Comparison of ENCODE assay signal across 9 cellular contexts in the genomic region with DNA sequence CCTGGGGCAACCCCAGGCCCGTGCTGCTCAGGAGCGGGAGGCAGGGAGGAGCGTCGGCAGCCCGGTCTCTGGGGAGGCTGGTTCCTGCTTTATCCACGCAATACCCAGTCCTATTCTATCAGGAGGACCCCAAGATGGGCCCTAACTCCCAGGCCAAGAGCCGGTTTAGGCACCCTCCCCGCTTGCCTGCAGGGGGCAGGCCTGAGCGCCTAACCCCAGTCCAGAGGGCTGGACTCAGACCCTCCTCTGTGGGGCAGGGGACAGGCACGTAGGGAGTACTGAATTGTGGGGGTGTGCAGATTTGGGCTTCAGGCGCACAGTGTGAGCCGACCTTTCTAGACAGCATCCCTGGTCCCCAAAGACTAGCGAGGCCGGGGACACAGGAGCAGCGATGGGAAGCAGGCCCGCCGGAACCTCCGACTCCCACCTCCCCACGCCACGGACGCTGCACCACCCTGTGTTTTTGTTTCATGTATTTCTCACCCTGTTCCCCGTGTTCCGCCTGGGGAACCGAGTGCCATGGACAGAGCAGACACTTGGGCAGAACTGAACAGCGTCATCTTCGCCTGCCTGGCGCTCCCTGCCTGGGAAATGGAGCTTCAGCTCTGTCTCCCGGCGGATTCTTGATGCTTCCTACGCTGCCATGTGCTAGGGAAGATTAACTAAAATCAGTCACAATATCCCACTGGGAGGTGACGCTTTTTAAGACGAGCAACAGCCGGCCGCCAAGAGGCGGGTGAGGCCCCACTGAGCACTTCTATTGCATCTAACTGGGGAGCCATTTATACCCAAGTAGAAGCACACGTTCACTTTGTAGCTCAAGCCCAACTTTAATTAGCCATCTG. TPM values are rescaled to one million over a fixed set of nuclear protein-coding genes. Genes with fewer than 3 reads are reported as not detected.
DNase-seq lines count a peak whose midpoint lies in the region; ATAC-seq and TF ChIP-seq lines count a peak whose summit lies in the region.
"Had no signal": no experiment of that assay in that cellular context is flagged by ENCODE, and none has a peak within 500 bp of the region (broad histone marks: within the 10 kb centered on the region; RNA-seq: fewer than 3 reads in every experiment).

No MANE protein-coding gene starts in this region.

- no peak for DNase-seq in breast epithelium (ENCODE audit: low spot score in 2 of 2)
- no peak for DNase-seq in mesothelial cell of epicardium (ENCODE audit: low spot score in 2 of 2, unreplicated experiment in 2 of 2)
- DNase-seq in mesenteric fat pad (ENCODE audit: low spot score), result no peak
- DNase-seq in NCI-H526 treated with DMSO at 0.1 percent for 48 hours (lab: John Stamatoyannopoulos, UW), result no peak
- DNase-seq in activated T-helper 2 cell treated with anti-CD3 and anti-CD28 coated beads, Interferon-gamma antibody, Interleukin-2, Interleukin-4, amounts not matched to agents 10 μg/mL and 5 μg/mL and 100 μg/mL, durations not matched to agents 14 hours and 24 hours and 36 hours (ENCODE audit: low spot score), result no peak

- H3F3A ChIP-seq in DOHH2 (ENCODE audit: control insufficient read depth, insufficient read depth) (peaks cover 14% of the 10 kb centered on the region; the same call in 1 of the 2 replicates), Loucy (ENCODE audit: low read depth) (0 out of 2 replicates have a peak, but pooled peaks cover 3% of the 10 kb centered on the region)

- H3K9me3 ChIP-seq in DOHH2 (ENCODE audit: control insufficient read depth, insufficient read depth, low read length), result no peaks in the 10 kb centered on the region
- no peaks in the 10 kb centered on the region for H3K9me3 ChIP-seq in Loucy (ENCODE audit: insufficient read depth, low read depth, low read length)
- H3K9me3 ChIP-seq in breast epithelium, result no peaks in the 10 kb centered on the region

- H3K9me2 ChIP-seq in DOHH2 (replicated peaks; ENCODE audit: control insufficient read depth, low read length) (no peaks in the 10 kb centered on the region), Loucy (replicated peaks; ENCODE audit: low read depth, low read length) (no peaks in the 10 kb centered on the region)

- H3K4me1 Mint-ChIP-seq in mesothelial cell of epicardium, result peaks cover 11% of the 10 kb centered on the region
- peaks cover 32% of the 10 kb centered on the region for H3K4me1 Mint-ChIP-seq in activated T-helper 2 cell treated with anti-CD3 and anti-CD28 coated beads, Interferon-gamma antibody, Interleukin-2, Interleukin-4, amounts not matched to agents 10 μg/mL and 5 μg/mL and 100 μg/mL, durations not matched to agents 14 hours and 24 hours and 36 hours (ENCODE audit: low read depth)

- H3K4me1 ChIP-seq in DOHH2 (ENCODE audit: control insufficient read depth, low read length) (peaks cover 41% of the 10 kb centered on the region), Loucy (ENCODE audit: insufficient read depth, low read length, poor library complexity, severe bottlenecking) (peaks cover 85% of the 10 kb centered on the region), breast epithelium (peaks cover 0 to 5% of the 10 kb centered on the region in 2 donors)

- peaks cover 23% of the 10 kb centered on the region for H3K79me2 ChIP-seq in DOHH2 (ENCODE audit: control insufficient read depth, low read length)
- peaks cover 76% of the 10 kb centered on the region for H3K79me2 ChIP-seq in Loucy (ENCODE audit: insufficient read depth, low read length)

- H3K36me3 ChIP-seq in DOHH2 (ENCODE audit: control insufficient read depth, low read length) (peaks cover 41% of the 10 kb centered on the region), Loucy (ENCODE audit: insufficient read depth, low read length) (peaks cover 4% of the 10 kb centered on the region; the same call in 1 of the 2 replicates), breast epithelium (no peaks in the 10 kb centered on the region)

- no peaks in the 10 kb centered on the region for H3K27me3 Mint-ChIP-seq in mesothelial cell of epicardium (ENCODE audit: low read depth)
- H3K27me3 Mint-ChIP-seq in activated T-helper 2 cell treated with anti-CD3 and anti-CD28 coated beads, Interferon-gamma antibody, Interleukin-2, Interleukin-4, amounts not matched to agents 10 μg/mL and 5 μg/mL and 100 μg/mL, durations not matched to agents 14 hours and 24 hours and 36 hours (ENCODE audit: low read depth), result no peaks in the 10 kb centered on the region
- H3K27me3 Mint-ChIP-seq: IgD-negative memory B cell had no signal

- H3K4me3 Mint-ChIP-seq in mesothelial cell of epicardium, result no peak overlapping the region
- H3K4me3 Mint-ChIP-seq in activated T-helper 2 cell treated with anti-CD3 and anti-CD28 coated beads, Interferon-gamma antibody, Interleukin-2, Interleukin-4, amounts not matched to agents 10 μg/mL and 5 μg/mL and 100 μg/mL, durations not matched to agents 14 hours and 24 hours and 36 hours (ENCODE audit: low read depth), result no peak overlapping the region

- H3K9me3 Mint-ChIP-seq in mesothelial cell of epicardium, result no peaks in the 10 kb centered on the region
- no peaks in the 10 kb centered on the region for H3K9me3 Mint-ChIP-seq in activated T-helper 2 cell treated with anti-CD3 and anti-CD28 coated beads, Interferon-gamma antibody, Interleukin-2, Interleukin-4, amounts not matched to agents 10 μg/mL and 5 μg/mL and 100 μg/mL, durations not matched to agents 14 hours and 24 hours and 36 hours
- H3K9me3 Mint-ChIP-seq: IgD-negative memory B cell had no signal

- no peak for TF ChIP-seq POLR2A in breast epithelium (IDR thresholded peaks at IDR 0.05)

- TF ChIP-seq CTCF in DOHH2 (IDR thresholded peaks at IDR 0.05; ENCODE audit: low read depth, low read length, poor library complexity, severe bottlenecking) (peak; percentile 99), Loucy (conservative IDR thresholded peaks at IDR 0.05; ENCODE audit: low read length) (peak; percentile 85), breast epithelium (IDR thresholded peaks at IDR 0.05) (peak in 2 of 3 donors; percentile 26 to 53), mesothelial cell of epicardium (IDR thresholded peaks at IDR 0.05; ENCODE audit: unreplicated experiment) (peak; percentile 64)

- H3K9ac ChIP-seq in Loucy (ENCODE audit: low read depth, low read length, poor library complexity, severe bottlenecking), result peak overlapping the region; percentile 92

- H4K20me1 ChIP-seq in DOHH2 (ENCODE audit: control insufficient read depth, insufficient read depth, low read depth, low read length) (no peaks in the 10 kb centered on the region), Loucy (ENCODE audit: insufficient read depth, low read length, poor library complexity, severe bottlenecking) (no peaks in the 10 kb centered on the region)

- H3K36me3 Mint-ChIP-seq in mesothelial cell of epicardium, result peaks cover 6% of the 10 kb centered on the region
- peaks cover 19% of the 10 kb centered on the region for H3K36me3 Mint-ChIP-seq in activated T-helper 2 cell treated with anti-CD3 and anti-CD28 coated beads, Interferon-gamma antibody, Interleukin-2, Interleukin-4, amounts not matched to agents 10 μg/mL and 5 μg/mL and 100 μg/mL, durations not matched to agents 14 hours and 24 hours and 36 hours (ENCODE audit: low read depth)

- H3K4me3 ChIP-seq in DOHH2 (ENCODE audit: low read length), result no peak overlapping the region
- H3K4me3 ChIP-seq in Loucy (ENCODE audit: low read length, poor library complexity, severe bottlenecking), result peak overlapping the region; percentile 67
- H3K4me3 ChIP-seq in breast epithelium, result peak overlapping the region in 1 of 3 donors; percentile 26

- no peak overlapping the region for H2AFZ ChIP-seq in Loucy (ENCODE audit: low read length)

- intact Hi-C loops in breast epithelium (cut with DNase I; ENCODE audit: low total_unique reads), result loop anchor here (10.0 kb wide), 2 partner anchors 97 to 367 kb away; no protein-coding TSS in a partner anchor
- intact Hi-C loops in activated T-helper 2 cell treated with anti-CD3 and anti-CD28 coated beads, Interferon-gamma antibody, Interleukin-2, Interleukin-4, amounts not matched to agents 10 μg/mL and 5 μg/mL and 100 μg/mL, durations not matched to agents 14 hours and 24 hours and 36 hours (cut with micrococcal nuclease), result loop anchor here (1.0 to 10.0 kb wide), 2 partner anchors 101 to 673 kb away; partner anchors contain the start of gene PSMG3

- H3K27me3 ChIP-seq in DOHH2 (ENCODE audit: control insufficient read depth, low read length) (no peaks in the 10 kb centered on the region), Loucy (ENCODE audit: insufficient read depth, low read length, poor library complexity, severe bottlenecking) (no peaks in the 10 kb centered on the region), breast epithelium (no peaks in the 10 kb centered on the region)

- H3K4me2 ChIP-seq in DOHH2 (ENCODE audit: low read length), result peak overlapping the region; percentile 41
- peak overlapping the region; percentile 99 for H3K4me2 ChIP-seq in Loucy (ENCODE audit: low read depth, low read length, poor library complexity, severe bottlenecking)

- 0 out of 2 replicates have a peak overlapping the region, but pooled peaks have one; percentile 12 for H3K27ac ChIP-seq in DOHH2 (ENCODE audit: low read depth, low read length)
- peak overlapping the region in 1 of 2 donors; percentile 32 for H3K27ac ChIP-seq in breast epithelium

- ATAC-seq in HG03378 (IDR thresholded peaks at IDR 0.05; ENCODE audit: unreplicated experiment), result no peak

- no peak overlapping the region for H3K27ac Mint-ChIP-seq in mesothelial cell of epicardium
- H3K27ac Mint-ChIP-seq in activated T-helper 2 cell treated with anti-CD3 and anti-CD28 coated beads, Interferon-gamma antibody, Interleukin-2, Interleukin-4, amounts not matched to agents 10 μg/mL and 5 μg/mL and 100 μg/mL, durations not matched to agents 14 hours and 24 hours and 36 hours, result no peak overlapping the region

RNA-seq across cellular contexts. Expression of gene NUDT1, which starts 5.3 kb away (rescaled TPM):
- total RNA-seq in breast epithelium (10 to 100 TPM; 13.3 to 28.5 (median 18.0) TPM), mesothelial cell of epicardium (16.1 to 19.2 TPM (median 17.3 TPM) in 3 replicates), mesenteric fat pad (16.3 TPM)
- 68.3 and 69.3 TPM in 2 replicates for total RNA-seq in activated T-helper 2 cell treated with anti-CD3 and anti-CD28 coated beads, Interferon-gamma antibody, Interleukin-2, Interleukin-4, amounts not matched to agents 10 μg/mL and 5 μg/mL and 100 μg/mL, durations not matched to agents 14 hours and 24 hours and 36 hours

RNA-seq across cellular contexts. Expression of gene MRM2, which starts 5.4 kb away (rescaled TPM):
- 10 to 100 TPM; 10.9 to 20.2 (median 18.0) TPM for total RNA-seq in breast epithelium
- 25.2 to 26.1 TPM (median 25.3 TPM) in 3 replicates for total RNA-seq in mesothelial cell of epicardium
- total RNA-seq in mesenteric fat pad, result 19.7 TPM
- 40.0 and 40.5 TPM in 2 replicates for total RNA-seq in activated T-helper 2 cell treated with anti-CD3 and anti-CD28 coated beads, Interferon-gamma antibody, Interleukin-2, Interleukin-4, amounts not matched to agents 10 μg/mL and 5 μg/mL and 100 μg/mL, durations not matched to agents 14 hours and 24 hours and 36 hours

RNA-seq across cellular contexts. Expression of gene MAD1L1, which starts 14.6 kb away (rescaled TPM):
- total RNA-seq in breast epithelium (10 to 100 TPM; 27.7 to 33.9 (median 28.8) TPM), mesothelial cell of epicardium (39.0 to 45.0 TPM (median 41.2 TPM) in 3 replicates), mesenteric fat pad (32.2 TPM)
- total RNA-seq in activated T-helper 2 cell treated with anti-CD3 and anti-CD28 coated beads, Interferon-gamma antibody, Interleukin-2, Interleukin-4, amounts not matched to agents 10 μg/mL and 5 μg/mL and 100 μg/mL, durations not matched to agents 14 hours and 24 hours and 36 hours, result 52.3 and 55.0 TPM in 2 replicates

Comparison
In these comparisons a context has a peak if more than half of its experiments do, and no peak if none do; other contexts are left out.
1. CTCF ChIP-seq: peak in every context shown above with its lines; median percentile 99 in DOHH2; 85 in Loucy; 64 in mesothelial cell of epicardium; 40 in breast epithelium.